In genomic region chr9:127450831-127451680, GRCh38 we compare ENCODE assay signal across 8 cellular contexts. TPM values are rescaled to one million over a fixed set of nuclear protein-coding genes. Genes with fewer than 3 reads are reported as not detected.
A peak's percentile ranks its signal among the peaks of the same experiment; 100 is the strongest.
DNase-seq lines count a peak whose midpoint lies in the region; ATAC-seq lines count a peak whose summit lies in the region.

Gene LRSAM1, plus strand, starts transcription at chr9:127451510. Its CDS starts 3,018 bp downstream, at chr9:127454528.
Gene RPL12, minus strand, starts transcription at chr9:127451406. Its CDS starts 89 bp downstream, at chr9:127451317.

- ATAC-seq in GM19351 (IDR thresholded peaks at IDR 0.05; ENCODE audit: unreplicated experiment) (peak; percentile 51), HG03520 (IDR thresholded peaks at IDR 0.05; ENCODE audit: unreplicated experiment) (peak; percentile 56), left lobe of liver (peak; percentile 76)

- DNase-seq in C1 segment of cervical spinal cord (lab: John Stamatoyannopoulos, UW): peak; percentile 72 to 94 (median 92)
- peak; percentile 95 for DNase-seq in NCI-H748 (lab: John Stamatoyannopoulos, UW; ENCODE audit: unreplicated experiment)
- DNase-seq in activated CD4-positive, alpha-beta T cell treated with anti-CD3 and anti-CD28 coated beads, Interleukin-2, amount 50 U/mL, for 1 hour: peak; percentile 99
- DNase-seq in cortex of kidney (lab: John Stamatoyannopoulos, UW): peak; percentile 65
- DNase-seq in left lobe of liver (ENCODE audit: low spot score): peak; percentile 97
- DNase-seq in stimulated activated CD4-positive, alpha-beta T cell treated with anti-CD3 and anti-CD28 coated beads, Interleukin-2, amount 100 ng/mL, for 24 hours: peak; percentile 98 to 99

RNA-seq across cellular contexts. Expression of gene LRSAM1, which starts in this region (rescaled TPM):
- 10.9 TPM for total RNA-seq in left lobe of liver

RNA-seq across cellular contexts. Expression of gene RPL12, which starts in this region (rescaled TPM):
- total RNA-seq in left lobe of liver: 307 TPM

Comparison
In these comparisons a context has a peak if more than half of its experiments do, and no peak if none do; other contexts are left out.
1. Peak in every context shown above with its lines: DNase-seq and ATAC-seq.